18 cellular contexts compared by ENCODE assay signal in genomic region chr14:92491782-92492181, GRCh38. TPM values are rescaled to one million over a fixed set of nuclear protein-coding genes. Genes with fewer than 3 reads are reported as not detected.
DNase-seq lines count a peak whose midpoint lies in the region; ATAC-seq and TF ChIP-seq lines count a peak whose summit lies in the region.
"Had no signal": no experiment of that assay in that cellular context is flagged by ENCODE, and none has a peak within 500 bp of the region (broad histone marks: within the 10 kb centered on the region; RNA-seq: fewer than 3 reads in every experiment).

No MANE protein-coding gene starts in this region.

- peak; percentile 6 for DNase-seq in NCI-H82 (lab: John Stamatoyannopoulos, UW)
- no peak for DNase-seq in NCI-H82 treated with DMSO at 0.1 percent for 48 hours (lab: John Stamatoyannopoulos, UW; ENCODE audit: unreplicated experiment)
- DNase-seq in caudate nucleus (lab: John Stamatoyannopoulos, UW) = no peak
- DNase-seq in lower lobe of right lung = no peak
- DNase-seq in testis = peak; percentile 10
- DNase-seq in medulla oblongata (ENCODE audit: extremely low spot score) = no peak
- no peak for DNase-seq in COLO668 (lab: John Stamatoyannopoulos, UW; ENCODE audit: unreplicated experiment)
- DNase-seq in prostate gland (ENCODE audit: low spot score) = no peak
- DNase-seq: AML-193, DMS153, GDM1, NCI-H1092 treated with DMSO at 0.1 percent for 48 hours, NCI-H2081, NCI-H748 treated with DMSO at 0.1 percent for 48 hours, OCI-M1, SHP77 had no signal

- no peak overlapping the region for H3K4me3 ChIP-seq in lower lobe of right lung
- H3K4me3 ChIP-seq in testis = no peak overlapping the region
- no peak overlapping the region for H3K4me3 ChIP-seq in prostate gland
- H3K4me3 ChIP-seq: GM23248 had no signal

- H3K27me3 ChIP-seq in lower lobe of right lung (ENCODE audit: low read depth) = no peaks in the 10 kb centered on the region
- no peaks in the 10 kb centered on the region for H3K27me3 ChIP-seq in testis
- no peaks in the 10 kb centered on the region for H3K27me3 ChIP-seq in prostate gland (replicated peaks; ENCODE audit: insufficient read depth)

- peaks cover 48% of the 10 kb centered on the region for H3K4me1 ChIP-seq in lower lobe of right lung
- no peaks in the 10 kb centered on the region for H3K4me1 ChIP-seq in testis
- no peaks in the 10 kb centered on the region for H3K4me1 ChIP-seq in prostate gland (replicated peaks)

- ATAC-seq in lower lobe of right lung = no peak

- TF ChIP-seq CTCF in lower lobe of right lung (IDR thresholded peaks at IDR 0.05) (no peak), testis (IDR thresholded peaks at IDR 0.05) (no peak), prostate gland (IDR thresholded peaks at IDR 0.05) (no peak)

- H3K9me3 ChIP-seq in lower lobe of right lung = no peaks in the 10 kb centered on the region
- no peaks in the 10 kb centered on the region for H3K9me3 ChIP-seq in testis
- no peaks in the 10 kb centered on the region for H3K9me3 ChIP-seq in prostate gland

- TF ChIP-seq POLR2A in testis (IDR thresholded peaks at IDR 0.05) (no peak), prostate gland (IDR thresholded peaks at IDR 0.05) (no peak)

- 92 to 93% methylated on average over 6 to 8 of the region's 8 CpGs for WGBS in testis, 2 donors
- WGBS in prostate gland = 85% methylated on average over 8 of the region's 8 CpGs

- H3K36me3 ChIP-seq in lower lobe of right lung = no peaks in the 10 kb centered on the region
- no peaks in the 10 kb centered on the region for H3K36me3 ChIP-seq in testis (ENCODE audit: low read depth, missing control alignments)
- H3K36me3 ChIP-seq in prostate gland = no peaks in the 10 kb centered on the region

- H3K27ac ChIP-seq in caudate nucleus (ENCODE audit: low read depth, low read length) = peak overlapping the region; percentile 40
- peak overlapping the region; percentile 67 for H3K27ac ChIP-seq in lower lobe of right lung
- H3K27ac ChIP-seq in testis = no peak overlapping the region
- H3K27ac ChIP-seq in prostate gland = no peak overlapping the region
- H3K27ac ChIP-seq: 22Rv1, GM23248 had no signal

- intact Hi-C loops in lower lobe of right lung (cut with DNase I) (no loop called here), testis (cut with DNase I; ENCODE audit: low total_unique reads) (no loop called here), prostate gland (cut with DNase I) (no loop called here)

RNA-seq across cellular contexts. Expression of gene RIN3, which starts 21.8 kb away (rescaled TPM):
- 70.6 TPM for total RNA-seq in lower lobe of right lung
- total RNA-seq in testis = 10 to 100 TPM; 49.8 to 56.2 TPM
- polyA plus RNA-seq in testis (ENCODE audit: insufficient read depth, low read depth, low replicate concordance) = 25.9 TPM
- total RNA-seq in prostate gland = 10 to 100 TPM in 1 of 2 donors, 1 to 10 TPM in 1; 8.8 to 41.6 TPM

Comparison
In these comparisons a context has a peak if more than half of its experiments do, and no peak if none do; other contexts are left out.
1. DNase-seq: peak in NCI-H82 (single experiment) and testis (single experiment); none in NCI-H82 treated with DMSO at 0.1 percent for 48 hours (single experiment), caudate nucleus (0 of 61), lower lobe of right lung (single experiment), medulla oblongata (single experiment), COLO668 (single experiment) and prostate gland (single experiment).
2. H3K27ac ChIP-seq: peak in caudate nucleus (single experiment) and lower lobe of right lung (single experiment); none in testis (0 of 2) and prostate gland (0 of 2).